ENCODE assay signal across 17 cellular contexts in genomic region chr17:79907855-79908254, GRCh38.
DNase-seq lines count a peak whose midpoint lies in the region; ATAC-seq, FAIRE-seq and TF ChIP-seq lines count a peak whose summit lies in the region.
"Had no signal": no experiment of that assay in that cellular context is flagged by ENCODE, and none has a peak within 500 bp of the region (broad histone marks: within the 10 kb centered on the region; RNA-seq: fewer than 3 reads in every experiment).

No MANE protein-coding gene starts in this region.

- H3K9me3 ChIP-seq in endothelial cell of umbilical vein (replicated peaks; ENCODE audit: control insufficient read depth, insufficient read depth, low read length) (no peaks in the 10 kb centered on the region), neural progenitor cell (ENCODE audit: low read depth) (no peaks in the 10 kb centered on the region)
- H3K9me3 ChIP-seq in CD8-positive, alpha-beta T cell (ENCODE audit: low read length), result no peaks in the 10 kb centered on the region
- H3K9me3 ChIP-seq: BLaER1 treated with 17β-estradiol and CSF1 and Interleukin-3, amounts not matched to agents 10 nM and 100 nM; esophagus squamous epithelium; suprapubic skin had no signal

- H3K27me3 Mint-ChIP-seq in neural progenitor cell (ENCODE audit: insufficient read depth, low read depth), result peaks cover 10% of the 10 kb centered on the region
- H3K27me3 Mint-ChIP-seq in CD8-positive, alpha-beta T cell (ENCODE audit: low read depth), result peaks cover 13% of the 10 kb centered on the region

- dilution Hi-C loops in endothelial cell of umbilical vein (cut with MboI; ENCODE audit: extremely low pct_ligation_motif_present, low sequenced_read_pairs), result no loop called here

- H3K27ac Mint-ChIP-seq in neural progenitor cell, result no peak overlapping the region
- no peak overlapping the region for H3K27ac Mint-ChIP-seq in CD8-positive, alpha-beta T cell
- H3K27ac Mint-ChIP-seq: activated T-helper 17 cell treated with anti-CD3 and anti-CD28 coated beads, Interleukin-2, amount 50 U/mL, for 72 hours; natural killer cell had no signal

- H3K36me3 ChIP-seq in endothelial cell of umbilical vein (ENCODE audit: control insufficient read depth in 2 of 2, extremely low read depth in 1 of 2, insufficient read depth in 2 of 2, low read length in 2 of 2) (no peaks in the 10 kb centered on the region), neural progenitor cell (no peaks in the 10 kb centered on the region)
- no peaks in the 10 kb centered on the region for H3K36me3 ChIP-seq in CD8-positive, alpha-beta T cell (ENCODE audit: insufficient read depth, low read length)
- H3K36me3 ChIP-seq: BLaER1 treated with 17β-estradiol and CSF1 and Interleukin-3, amounts not matched to agents 10 nM and 100 nM; esophagus squamous epithelium; suprapubic skin had no signal

- POLR2A ChIA-PET in endothelial cell of umbilical vein (lab: Charles Lee), result no interaction called here
- POLR2A ChIA-PET in CD8-positive, alpha-beta T cell (lab: Charles Lee), result no interaction called here

- no peak overlapping the region for H3K9ac ChIP-seq in endothelial cell of umbilical vein (replicated peaks; ENCODE audit: extremely low read depth, insufficient read depth, low read length)
- H3K9ac ChIP-seq in neural progenitor cell, result no peak overlapping the region
- H3K9ac ChIP-seq: BLaER1 treated with 17β-estradiol and CSF1 and Interleukin-3, amounts not matched to agents 10 nM and 100 nM had no signal

- H3K27ac ChIP-seq in endothelial cell of umbilical vein (ENCODE audit: insufficient read depth, low read depth, low read length) (no peak overlapping the region), neural progenitor cell (no peak overlapping the region)
- no peak overlapping the region for H3K27ac ChIP-seq in CD8-positive, alpha-beta T cell (ENCODE audit: low read depth, low read length)
- H3K27ac ChIP-seq: BLaER1 treated with 17β-estradiol and CSF1 and Interleukin-3, amounts not matched to agents 10 nM and 100 nM; esophagus squamous epithelium; RWPE1; suprapubic skin had no signal

- peaks cover 4% of the 10 kb centered on the region for H3F3A ChIP-seq in neural progenitor cell (ENCODE audit: low read depth)

- H3K4me3 ChIP-seq in endothelial cell of umbilical vein (replicated peaks in 1 of 3; ENCODE audit: insufficient read depth in 1 of 3, low read depth in 1 of 3, low read length in 3 of 3), result no peak overlapping the region
- H3K4me3 ChIP-seq in neural progenitor cell, result no peak overlapping the region
- H3K4me3 ChIP-seq in CD8-positive, alpha-beta T cell (ENCODE audit: low read depth, low read length), result no peak overlapping the region
- H3K4me3 ChIP-seq: BLaER1 treated with 17β-estradiol and CSF1 and Interleukin-3, amounts not matched to agents 10 nM and 100 nM; esophagus squamous epithelium; suprapubic skin had no signal

- CTCF ChIA-PET in endothelial cell of umbilical vein (lab: Charles Lee), result interaction anchor here (1.2 to 1.5 kb wide), 2 partner anchors 62 to 63 kb away, joined by 3 read pairs; no protein-coding TSS in a partner anchor
- CTCF ChIA-PET in CD8-positive, alpha-beta T cell (lab: Charles Lee), result no interaction called here

- no peak for ATAC-seq in GM18861 (IDR thresholded peaks at IDR 0.05; ENCODE audit: unreplicated experiment)
- ATAC-seq in CD8-positive, alpha-beta T cell, result no peak
- ATAC-seq: activated T-helper 17 cell treated with anti-CD3 and anti-CD28 coated beads, Interleukin-2, amount 50 U/mL, for 72 hours; natural killer cell had no signal

- H4K20me1 ChIP-seq in endothelial cell of umbilical vein (replicated peaks; ENCODE audit: control insufficient read depth, extremely low read depth, insufficient read depth, low read length) (no peaks in the 10 kb centered on the region), neural progenitor cell (ENCODE audit: low read depth) (no peaks in the 10 kb centered on the region)

- no peak for TF ChIP-seq POLR2A in endothelial cell of umbilical vein (IDR thresholded peaks at IDR 0.05; ENCODE audit: low read depth, low read length)

- H2AFZ ChIP-seq in endothelial cell of umbilical vein (ENCODE audit: low read depth, low read length), result peak overlapping the region; percentile 50
- H2AFZ ChIP-seq in neural progenitor cell (replicated peaks), result no peak overlapping the region

- H3K27me3 ChIP-seq in endothelial cell of umbilical vein (ENCODE audit: control insufficient read depth in 2 of 2, insufficient read depth in 2 of 2, low read length in 2 of 2), result no peaks in the 10 kb centered on the region
- peaks cover 8% of the 10 kb centered on the region for H3K27me3 ChIP-seq in neural progenitor cell
- H3K27me3 ChIP-seq in CD8-positive, alpha-beta T cell (ENCODE audit: insufficient read depth, low read length), result no peaks in the 10 kb centered on the region

- H3K4me3 Mint-ChIP-seq in neural progenitor cell, result no peak overlapping the region
- H3K4me3 Mint-ChIP-seq in CD8-positive, alpha-beta T cell, result no peak overlapping the region
- H3K4me3 Mint-ChIP-seq: activated T-helper 17 cell treated with anti-CD3 and anti-CD28 coated beads, Interleukin-2, amount 50 U/mL, for 72 hours; natural killer cell had no signal

- no peaks in the 10 kb centered on the region for H3K9me1 ChIP-seq in endothelial cell of umbilical vein (replicated peaks; ENCODE audit: control insufficient read depth, extremely low read depth, insufficient read depth, low read length)

- intact Hi-C loops in endothelial cell of umbilical vein (cut with micrococcal nuclease), result no loop called here
- intact Hi-C loops in CD8-positive, alpha-beta T cell (cut with DNase I, micrococcal nuclease), result no loop called here

- H3K9me3 Mint-ChIP-seq in neural progenitor cell, result no peaks in the 10 kb centered on the region
- H3K9me3 Mint-ChIP-seq in CD8-positive, alpha-beta T cell, result no peaks in the 10 kb centered on the region
- H3K9me3 Mint-ChIP-seq: activated T-helper 17 cell treated with anti-CD3 and anti-CD28 coated beads, Interleukin-2, amount 50 U/mL, for 72 hours; natural killer cell had no signal

- H3K4me2 ChIP-seq in endothelial cell of umbilical vein (ENCODE audit: insufficient read depth, low read length), result no peak overlapping the region
- no peak overlapping the region for H3K4me2 ChIP-seq in neural progenitor cell
- H3K4me2 ChIP-seq: BLaER1 treated with 17β-estradiol and CSF1 and Interleukin-3, amounts not matched to agents 10 nM and 100 nM had no signal

- FAIRE-seq in endothelial cell of umbilical vein (lab: Jason Lieb, UNC), result peak; percentile 87

- no peaks in the 10 kb centered on the region for H3K36me3 Mint-ChIP-seq in neural progenitor cell
- no peaks in the 10 kb centered on the region for H3K36me3 Mint-ChIP-seq in CD8-positive, alpha-beta T cell
- H3K36me3 Mint-ChIP-seq: natural killer cell had no signal

- H3K4me1 ChIP-seq in endothelial cell of umbilical vein (ENCODE audit: control insufficient read depth, extremely low read depth, insufficient read depth, low read length) (no peaks in the 10 kb centered on the region), neural progenitor cell (peaks cover 3% of the 10 kb centered on the region)
- H3K4me1 ChIP-seq in CD8-positive, alpha-beta T cell (ENCODE audit: insufficient read depth, low read length), result no peaks in the 10 kb centered on the region
- H3K4me1 ChIP-seq: BLaER1 treated with 17β-estradiol and CSF1 and Interleukin-3, amounts not matched to agents 10 nM and 100 nM had no signal

- peaks cover 12% of the 10 kb centered on the region for H3K4me1 Mint-ChIP-seq in neural progenitor cell
- H3K4me1 Mint-ChIP-seq in CD8-positive, alpha-beta T cell (ENCODE audit: low read depth), result no peaks in the 10 kb centered on the region
- H3K4me1 Mint-ChIP-seq: activated T-helper 17 cell treated with anti-CD3 and anti-CD28 coated beads, Interleukin-2, amount 50 U/mL, for 72 hours; natural killer cell had no signal

- no TSS peak for BruUV-seq in endothelial cell of umbilical vein (replicated peaks; lab: Mats Ljungman, UMichigan)

- H3K79me2 ChIP-seq in endothelial cell of umbilical vein (ENCODE audit: control insufficient read depth, insufficient read depth, low read length) (no peaks in the 10 kb centered on the region), neural progenitor cell (ENCODE audit: low read depth) (no peaks in the 10 kb centered on the region)

- DNase-seq in ELR (ENCODE audit: low read depth), result peak; percentile 20
- DNase-seq in LoVo (ENCODE audit: low spot score), result peak; percentile 49
- peak; percentile 63 for DNase-seq in endothelial cell of umbilical vein (ENCODE audit: low read depth, low spot score)
- peak; percentile 40 for DNase-seq in neural progenitor cell (ENCODE audit: low spot score)
- DNase-seq in kidney tubule cell (ENCODE audit: low spot score), result no peak
- no peak for DNase-seq in NK-92 treated with Interleukin-12 subunit alpha and Interleukin-12 subunit beta, amount 100 ng/mL, for 24 hours (lab: John Stamatoyannopoulos, UW)
- no peak for DNase-seq in CD8-positive, alpha-beta T cell
- DNase-seq: cortex of kidney; esophagus squamous epithelium; natural killer cell; NCI-H2029 treated with DMSO at 0.1 percent for 48 hours; stimulated activated CD4-positive, alpha-beta T cell treated with anti-CD3 and anti-CD28 coated beads, Interleukin-2, amount 100 ng/mL, for 24 hours had no signal

- TF ChIP-seq CTCF in endothelial cell of umbilical vein (IDR thresholded peaks at IDR 0.05; ENCODE audit: extremely low read depth in 1 of 2, insufficient read depth in 1 of 2, low read depth in 1 of 2, low read length in 2 of 2) (no peak), neural progenitor cell (IDR thresholded peaks at IDR 0.05) (no peak)
- no peak for TF ChIP-seq CTCF in CD8-positive, alpha-beta T cell (IDR thresholded peaks at IDR 0.05)

TF ChIP-seq in endothelial cell of umbilical vein, 7 proteins besides CTCF, POLR2A, EP300 and RAD21:
- TF ChIP-seq FOS (IDR thresholded peaks at IDR 0.05; ENCODE audit: borderline replicate concordance, insufficient read depth, low read length), result no peak
- TF ChIP-seq POLR2AphosphoS5 (IDR thresholded peaks at IDR 0.05; ENCODE audit: insufficient read depth, low read depth, low read length), result no peak
- TF ChIP-seq EZH2 (IDR thresholded peaks at IDR 0.05; ENCODE audit: borderline replicate concordance, low read depth, low read length, severe bottlenecking), result no peak
- no peak for TF ChIP-seq GATA2 (IDR thresholded peaks at IDR 0.05; ENCODE audit: insufficient read depth, insufficient read length, low read depth, low read length)
- no peak for TF ChIP-seq JUN (IDR thresholded peaks at IDR 0.05; ENCODE audit: borderline replicate concordance, insufficient read depth, insufficient read length, low read depth)
- TF ChIP-seq MYC (IDR thresholded peaks at IDR 0.05; ENCODE audit: low read depth, low read length), result no peak
- no peak for TF ChIP-seq MAX (IDR thresholded peaks at IDR 0.05; ENCODE audit: insufficient read depth, insufficient read length)
TF ChIP-seq in endothelial cell of umbilical vein: peak in this region for 0.

Comparison
In these comparisons a context has a peak if more than half of its experiments do, and no peak if none do; other contexts are left out.
1. DNase-seq: peak in ELR (single experiment), LoVo (single experiment), endothelial cell of umbilical vein (single experiment) and neural progenitor cell (single experiment); none in kidney tubule cell (single experiment), NK-92 treated with Interleukin-12 subunit alpha and Interleukin-12 subunit beta, amount 100 ng/mL, for 24 hours (single experiment) and CD8-positive, alpha-beta T cell (0 of 7).